ENCODE assay signal across 25 cellular contexts in the genomic region with DNA sequence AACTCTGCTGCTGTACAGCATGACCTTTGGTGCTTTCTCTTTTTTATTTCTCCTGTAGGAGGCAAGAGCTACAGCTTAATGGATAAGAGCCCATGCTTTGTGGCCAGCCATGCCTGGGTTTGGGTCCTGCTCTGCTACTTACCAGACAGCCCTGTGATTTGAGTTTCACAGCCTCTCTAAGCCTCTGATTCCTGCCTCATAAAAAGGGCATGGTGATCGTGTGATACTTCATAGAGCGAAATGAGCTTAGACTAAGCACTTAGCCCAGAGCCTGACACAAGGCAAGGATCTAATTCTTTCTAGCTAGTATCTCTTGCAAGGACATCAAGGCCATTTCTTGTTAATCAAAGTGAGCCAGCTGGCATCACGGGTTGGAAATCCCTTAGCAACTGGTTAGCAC. TPM values are rescaled to one million over a fixed set of nuclear protein-coding genes. Genes with fewer than 3 reads are reported as not detected.
"Had no signal": no experiment of that assay in that cellular context is flagged by ENCODE, and none has a peak within 500 bp of the region (broad histone marks: within the 10 kb centered on the region; RNA-seq: fewer than 3 reads in every experiment).

No MANE protein-coding gene starts in this region.

- H3K27ac Mint-ChIP-seq: activated naive CD4-positive, alpha-beta T cell treated with anti-CD3 and anti-CD28 coated beads, Interleukin-2, amount 50 U/mL, for 72 hours; activated naive CD8-positive, alpha-beta T cell treated with anti-CD3 and anti-CD28 coated beads, Interleukin-2, amount 50 U/mL, for 24 hours; T-helper 17 cell had no signal

- ATAC-seq: activated naive CD4-positive, alpha-beta T cell treated with anti-CD3 and anti-CD28 coated beads, Interleukin-2, amount 50 U/mL, for 72 hours; activated naive CD8-positive, alpha-beta T cell treated with anti-CD3 and anti-CD28 coated beads, Interleukin-2, amount 50 U/mL, for 24 hours; activated T-cell treated with anti-CD3 and anti-CD28 coated beads, Interleukin-2, amount 50 U/mL, for 4 hours; PC-3; T-helper 17 cell had no signal

- H3K9me3 Mint-ChIP-seq: activated naive CD4-positive, alpha-beta T cell treated with anti-CD3 and anti-CD28 coated beads, Interleukin-2, amount 50 U/mL, for 72 hours; activated naive CD8-positive, alpha-beta T cell treated with anti-CD3 and anti-CD28 coated beads, Interleukin-2, amount 50 U/mL, for 24 hours; activated T-cell treated with anti-CD3 and anti-CD28 coated beads, Interleukin-2, amount 50 U/mL, for 4 hours; brain; central memory CD8-positive, alpha-beta T cell had no signal

- H3K4me3 ChIP-seq: MG63 had no signal

- H3K27me3 Mint-ChIP-seq: brain had no signal

- H3K27ac ChIP-seq: KMS-11, VCaP had no signal

- DNase-seq: activated CD4-positive, alpha-beta T cell treated with anti-CD3 and anti-CD28 coated beads for 48 hours; activated CD4-positive, alpha-beta T cell treated with anti-CD3 and anti-CD28 coated beads, Interleukin-2, amount 50 U/mL, for 48 hours; activated effector memory CD4-positive, alpha-beta T cell treated with anti-CD3 and anti-CD28 coated beads, Interleukin-2, amount 50 U/mL, for 16 hours; activated naive CD4-positive, alpha-beta T cell treated with Interleukin-2 at 50 U/mL for 16 hours; activated naive CD8-positive, alpha-beta T cell treated with anti-CD3 and anti-CD28 coated beads, Interleukin-2, amount 50 U/mL, for 24 hours; activated T-cell treated with anti-CD3 and anti-CD28 coated beads, Interleukin-2, amount 50 U/mL, for 4 hours; amygdala; MG63; MV-4-11; NCI-H1092 treated with DMSO at 0.1 percent for 48 hours; NCI-H1436; NCI-H1694 treated with DMSO at 0.1 percent for 48 hours; NCI-H2029 treated with DMSO at 0.1 percent for 48 hours; NCI-H345; NCI-H510A; NCI-H526 treated with DMSO at 0.1 percent for 48 hours; PC-3; SHP77 treated with DMSO at 0.1 percent for 48 hours; T-helper 17 cell; T1000 had no signal

- H3K36me3 Mint-ChIP-seq: activated naive CD4-positive, alpha-beta T cell treated with anti-CD3 and anti-CD28 coated beads, Interleukin-2, amount 50 U/mL, for 72 hours; brain had no signal

- H3K4me1 Mint-ChIP-seq: central memory CD8-positive, alpha-beta T cell; T-helper 17 cell had no signal

- H3K4me3 Mint-ChIP-seq: activated naive CD8-positive, alpha-beta T cell treated with anti-CD3 and anti-CD28 coated beads, Interleukin-2, amount 50 U/mL, for 24 hours; activated T-cell treated with anti-CD3 and anti-CD28 coated beads, Interleukin-2, amount 50 U/mL, for 4 hours; brain; central memory CD8-positive, alpha-beta T cell; T-helper 17 cell had no signal

- H3K36me3 ChIP-seq: MG63 had no signal

- H3K27me3 ChIP-seq: MG63 had no signal

- H3K9me3 ChIP-seq: MG63 had no signal

RNA-seq across cellular contexts. Expression of a gene that starts 19.3 kb away (rescaled TPM):
- total RNA-seq: PC-3 had no signal
